2 cellular contexts compared by ENCODE assay signal in genomic region chr15:32685576-32685975, GRCh38.
TF ChIP-seq lines count a peak whose summit lies in the region.

No MANE protein-coding gene starts in this region.

TF ChIP-seq in GM23338, 12 proteins besides CTCF, POLR2A, EP300 and RAD21 (continued from another document):
- TF ChIP-seq REST (IDR thresholded peaks at IDR 0.05; ENCODE audit: unreplicated experiment) (no peak), CREB1 (CRISPR knock-in tag; IDR thresholded peaks at IDR 0.05; ENCODE audit: low read depth) (no peak), ZNF462 (CRISPR knock-in tag; IDR thresholded peaks at IDR 0.05) (no peak)
TF ChIP-seq in GM23338: peak in this region for 0.

TF ChIP-seq in WTC11, 78 proteins besides CTCF, POLR2A, EP300 and RAD21 (continued from another document):
- TF ChIP-seq ZNF532 (CRISPR knock-in tag; IDR thresholded peaks at IDR 0.05; ENCODE audit: borderline replicate concordance) = no peak
- no peak for TF ChIP-seq KAT7 (CRISPR knock-in tag; IDR thresholded peaks at IDR 0.05; ENCODE audit: borderline replicate concordance)
- TF ChIP-seq STAT6 (CRISPR knock-in tag; conservative IDR thresholded peaks at IDR 0.05; ENCODE audit: low read depth) = no peak
- TF ChIP-seq ZNF281 (CRISPR knock-in tag; IDR thresholded peaks at IDR 0.05) = no peak
- no peak for TF ChIP-seq IRF1 (CRISPR knock-in tag; IDR thresholded peaks at IDR 0.05)
- no peak for TF ChIP-seq TEAD1 (CRISPR knock-in tag; IDR thresholded peaks at IDR 0.05)
- TF ChIP-seq JUN (CRISPR knock-in tag; IDR thresholded peaks at IDR 0.05) = no peak
- TF ChIP-seq HMGA2 (CRISPR knock-in tag; IDR thresholded peaks at IDR 0.05) = no peak
- no peak for TF ChIP-seq MXD4 (CRISPR knock-in tag; IDR thresholded peaks at IDR 0.05; ENCODE audit: borderline replicate concordance)
